Comparison of ENCODE assay signal across 11 cellular contexts in the genomic region with DNA sequence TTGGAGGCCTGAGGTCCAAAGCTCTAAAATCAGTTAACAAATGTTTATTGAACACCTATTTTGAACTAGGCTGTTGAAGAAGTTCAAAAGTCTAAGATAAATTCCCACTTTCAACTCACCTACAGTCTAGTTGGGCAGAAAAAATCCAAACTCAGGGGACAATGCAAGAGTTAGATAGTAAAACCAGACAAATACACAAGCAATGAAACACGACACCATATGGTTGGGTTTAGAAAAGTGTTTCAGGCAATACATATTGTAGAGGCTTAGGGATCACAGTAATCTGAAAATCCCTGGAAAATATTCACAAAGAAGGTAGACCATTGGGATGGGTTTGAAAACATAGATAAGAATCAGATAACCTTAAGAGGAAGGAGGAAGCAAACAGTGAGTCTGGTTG. TPM values are rescaled to one million over a fixed set of nuclear protein-coding genes. Genes with fewer than 3 reads are reported as not detected.
DNase-seq lines count a peak whose midpoint lies in the region; ATAC-seq and TF ChIP-seq lines count a peak whose summit lies in the region.
"Had no signal": no experiment of that assay in that cellular context is flagged by ENCODE, and none has a peak within 500 bp of the region (broad histone marks: within the 10 kb centered on the region; RNA-seq: fewer than 3 reads in every experiment).

No MANE protein-coding gene starts in this region.

- no peak overlapping the region for H3K27ac ChIP-seq in BLaER1
- no peak overlapping the region; the same call in 1 of the 2 replicates for H3K27ac ChIP-seq in HEK293 (ENCODE audit: extremely low read depth, low read depth, low read length)
- peak overlapping the region; percentile 37 for H3K27ac ChIP-seq in muscle layer of duodenum (ENCODE audit: low read length)

- no peaks in the 10 kb centered on the region for H3K36me3 Mint-ChIP-seq in brain

- no peaks in the 10 kb centered on the region for H4K20me1 ChIP-seq in BLaER1

- H3K9me3 Mint-ChIP-seq in brain: no peaks in the 10 kb centered on the region

- H3K4me1 ChIP-seq in BLaER1: peaks cover 14% of the 10 kb centered on the region
- peaks cover 15% of the 10 kb centered on the region for H3K4me1 ChIP-seq in HEK293 (ENCODE audit: control insufficient read depth, insufficient read depth, low read length)
- H3K4me1 ChIP-seq in muscle layer of duodenum (ENCODE audit: control insufficient read depth in 1 of 2, insufficient read depth in 2 of 2, low read length in 2 of 2): peaks cover 0 to 18% of the 10 kb centered on the region in 2 donors

- H3K27ac Mint-ChIP-seq in brain: peak overlapping the region; percentile 13 to 94 (median 91)

- POLR2A ChIA-PET in HEK293 (lab: Yijun Ruan, JAX): interaction anchor here (1.3 to 2.3 kb wide), 4 partner anchors 12 to 212 kb away, joined by 3 to 24 read pairs (median 8); no protein-coding TSS in a partner anchor

- no peak for ATAC-seq in HG03108 (IDR thresholded peaks at IDR 0.05; ENCODE audit: unreplicated experiment)

- no peaks in the 10 kb centered on the region for H3K9me3 ChIP-seq in BLaER1
- no peaks in the 10 kb centered on the region for H3K9me3 ChIP-seq in HEK293 (ENCODE audit: control insufficient read depth, insufficient read depth, low read depth, low read length)
- no peaks in the 10 kb centered on the region for H3K9me3 ChIP-seq in muscle layer of duodenum (ENCODE audit: control insufficient read depth in 1 of 2, low read length in 2 of 2)
- H3K9me3 ChIP-seq: right atrium auricular region had no signal

- peaks cover 11% of the 10 kb centered on the region for H3K27me3 ChIP-seq in BLaER1
- H3K27me3 ChIP-seq in muscle layer of duodenum (ENCODE audit: low read depth, low read length): no peaks in the 10 kb centered on the region
- H3K27me3 ChIP-seq: right atrium auricular region had no signal

- no peaks in the 10 kb centered on the region for H3K36me3 ChIP-seq in BLaER1
- no peaks in the 10 kb centered on the region for H3K36me3 ChIP-seq in HEK293 (ENCODE audit: control insufficient read depth in 2 of 2, insufficient read depth in 1 of 2, low read length in 2 of 2)
- H3K36me3 ChIP-seq in muscle layer of duodenum (ENCODE audit: control insufficient read depth in 1 of 2, insufficient read depth in 2 of 2, low read length in 2 of 2): no peaks in the 10 kb centered on the region
- H3K36me3 ChIP-seq: right atrium auricular region had no signal

- H3K27me3 Mint-ChIP-seq in brain: peaks cover 17% of the 10 kb centered on the region

- DNase-seq in NCI-H345 (lab: John Stamatoyannopoulos, UW) (no peak), SIG-M5 (lab: John Stamatoyannopoulos, UW) (no peak), T1000 (lab: John Stamatoyannopoulos, UW) (no peak)
- DNase-seq: central memory CD4-positive, alpha-beta T cell; NCI-H1105 treated with DMSO at 0.1 percent for 48 hours had no signal

- H3K4me3 ChIP-seq in BLaER1: no peak overlapping the region
- H3K4me3 ChIP-seq in HEK293 (ENCODE audit: low read depth, low read length): no peak overlapping the region
- H3K4me3 ChIP-seq in muscle layer of duodenum (ENCODE audit: low read depth in 1 of 2, low read length in 2 of 2): peak overlapping the region in 1 of 2 donors; percentile 86

- H3K4me1 Mint-ChIP-seq in brain: peaks cover 47% of the 10 kb centered on the region

- peak overlapping the region; percentile 89 to 96 (median 91) for H3K4me3 Mint-ChIP-seq in brain

- TF ChIP-seq CTCF in HEK293 (tag by site-specific recombination; IDR thresholded peaks at IDR 0.05) (no peak), brain (conservative IDR thresholded peaks at IDR 0.05) (no peak)

- H3K9ac ChIP-seq in BLaER1: no peak overlapping the region

- H3K4me2 ChIP-seq in BLaER1: peak overlapping the region; percentile 93; the same call in 1 of the 2 replicates

- CTCF ChIA-PET in HEK293 (lab: Yijun Ruan, JAX): interaction anchor here (0.6 to 6.1 kb wide), 23 partner anchors 8 to 609 kb away, joined by 3 to 95 read pairs (median 4); no protein-coding TSS in a partner anchor

TF ChIP-seq in HEK293, 187 proteins besides CTCF, POLR2A, EP300 and RAD21 (continues in another document):
- TF ChIP-seq ZXDB (tag by site-specific recombination; IDR thresholded peaks at IDR 0.05): no peak
- no peak for TF ChIP-seq ZSCAN16 (tag by site-specific recombination; IDR thresholded peaks at IDR 0.05)
- no peak for TF ChIP-seq ZNF449 (tag by site-specific recombination; IDR thresholded peaks at IDR 0.05)
- no peak for TF ChIP-seq SP3 (tag by site-specific recombination; IDR thresholded peaks at IDR 0.05)
- TF ChIP-seq ZNF19 (tag by site-specific recombination; IDR thresholded peaks at IDR 0.05; ENCODE audit: low read depth): no peak
- no peak for TF ChIP-seq ZNF416 (tag by site-specific recombination; IDR thresholded peaks at IDR 0.05)
- no peak for TF ChIP-seq ZNF423 (tag by site-specific recombination; IDR thresholded peaks at IDR 0.05)
- TF ChIP-seq, protein P1, sequence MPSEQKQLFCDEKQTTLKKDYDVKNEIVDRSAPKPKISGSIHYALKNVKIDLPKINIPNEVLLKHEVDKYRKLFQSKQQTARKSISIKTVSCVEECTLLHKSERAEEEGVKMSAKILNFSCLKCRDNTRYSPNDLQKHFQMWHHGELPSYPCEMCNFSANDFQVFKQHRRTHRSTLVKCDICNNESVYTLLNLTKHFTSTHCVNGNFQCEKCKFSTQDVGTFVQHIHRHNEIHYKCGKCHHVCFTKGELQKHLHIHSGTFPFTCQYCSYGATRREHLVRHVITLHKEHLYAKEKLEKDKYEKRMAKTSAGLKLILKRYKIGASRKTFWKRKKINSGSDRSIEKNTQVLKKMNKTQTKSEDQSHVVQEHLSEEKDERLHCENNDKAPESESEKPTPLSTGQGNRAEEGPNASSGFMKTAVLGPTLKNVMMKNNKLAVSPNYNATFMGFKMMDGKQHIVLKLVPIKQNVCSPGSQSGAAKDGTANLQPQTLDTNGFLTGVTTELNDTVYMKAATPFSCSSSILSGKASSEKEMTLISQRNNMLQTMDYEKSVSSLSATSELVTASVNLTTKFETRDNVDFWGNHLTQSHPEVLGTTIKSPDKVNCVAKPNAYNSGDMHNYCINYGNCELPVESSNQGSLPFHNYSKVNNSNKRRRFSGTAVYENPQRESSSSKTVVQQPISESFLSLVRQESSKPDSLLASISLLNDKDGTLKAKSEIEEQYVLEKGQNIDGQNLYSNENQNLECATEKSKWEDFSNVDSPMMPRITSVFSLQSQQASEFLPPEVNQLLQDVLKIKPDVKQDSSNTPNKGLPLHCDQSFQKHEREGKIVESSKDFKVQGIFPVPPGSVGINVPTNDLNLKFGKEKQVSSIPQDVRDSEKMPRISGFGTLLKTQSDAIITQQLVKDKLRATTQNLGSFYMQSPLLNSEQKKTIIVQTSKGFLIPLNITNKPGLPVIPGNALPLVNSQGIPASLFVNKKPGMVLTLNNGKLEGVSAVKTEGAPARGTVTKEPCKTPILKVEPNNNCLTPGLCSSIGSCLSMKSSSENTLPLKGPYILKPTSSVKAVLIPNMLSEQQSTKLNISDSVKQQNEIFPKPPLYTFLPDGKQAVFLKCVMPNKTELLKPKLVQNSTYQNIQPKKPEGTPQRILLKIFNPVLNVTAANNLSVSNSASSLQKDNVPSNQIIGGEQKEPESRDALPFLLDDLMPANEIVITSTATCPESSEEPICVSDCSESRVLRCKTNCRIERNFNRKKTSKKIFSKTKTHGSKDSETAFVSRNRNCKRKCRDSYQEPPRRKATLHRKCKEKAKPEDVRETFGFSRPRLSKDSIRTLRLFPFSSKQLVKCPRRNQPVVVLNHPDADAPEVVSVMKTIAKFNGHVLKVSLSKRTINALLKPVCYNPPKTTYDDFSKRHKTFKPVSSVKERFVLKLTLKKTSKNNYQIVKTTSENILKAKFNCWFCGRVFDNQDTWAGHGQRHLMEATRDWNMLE (tag by site-specific recombination; conservative IDR thresholded peaks at IDR 0.05; ENCODE audit: low read depth): no peak
- no peak for TF ChIP-seq ZFP69B (tag by site-specific recombination; IDR thresholded peaks at IDR 0.05)
- TF ChIP-seq ZNF2 (tag by site-specific recombination; IDR thresholded peaks at IDR 0.05): no peak
- no peak for TF ChIP-seq SCRT1 (tag by site-specific recombination; IDR thresholded peaks at IDR 0.05; ENCODE audit: borderline replicate concordance)
- TF ChIP-seq ZNF341 (tag by site-specific recombination; IDR thresholded peaks at IDR 0.05; ENCODE audit: low read depth): no peak
- TF ChIP-seq, protein P2, sequence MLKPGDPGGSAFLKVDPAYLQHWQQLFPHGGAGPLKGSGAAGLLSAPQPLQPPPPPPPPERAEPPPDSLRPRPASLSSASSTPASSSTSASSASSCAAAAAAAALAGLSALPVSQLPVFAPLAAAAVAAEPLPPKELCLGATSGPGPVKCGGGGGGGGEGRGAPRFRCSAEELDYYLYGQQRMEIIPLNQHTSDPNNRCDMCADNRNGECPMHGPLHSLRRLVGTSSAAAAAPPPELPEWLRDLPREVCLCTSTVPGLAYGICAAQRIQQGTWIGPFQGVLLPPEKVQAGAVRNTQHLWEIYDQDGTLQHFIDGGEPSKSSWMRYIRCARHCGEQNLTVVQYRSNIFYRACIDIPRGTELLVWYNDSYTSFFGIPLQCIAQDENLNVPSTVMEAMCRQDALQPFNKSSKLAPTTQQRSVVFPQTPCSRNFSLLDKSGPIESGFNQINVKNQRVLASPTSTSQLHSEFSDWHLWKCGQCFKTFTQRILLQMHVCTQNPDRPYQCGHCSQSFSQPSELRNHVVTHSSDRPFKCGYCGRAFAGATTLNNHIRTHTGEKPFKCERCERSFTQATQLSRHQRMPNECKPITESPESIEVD (tag by site-specific recombination; IDR thresholded peaks at IDR 0.05): peak; percentile 51
- TF ChIP-seq IKZF3 (tag by site-specific recombination; IDR thresholded peaks at IDR 0.05): peak; percentile 7; the same call in 1 of the 2 replicates
- no peak for TF ChIP-seq HOXA7 (CRISPR knock-in tag; IDR thresholded peaks at IDR 0.05; ENCODE audit: borderline replicate concordance)
- peak; percentile 84 for TF ChIP-seq ZBTB48 (tag by site-specific recombination; IDR thresholded peaks at IDR 0.05)

RNA-seq across cellular contexts. Expression of gene CARMIL1, which starts 1.3 kb away (rescaled TPM):
- 13.2 TPM for polyA plus RNA-seq in brain (ENCODE audit: insufficient read depth, low read depth, low replicate concordance)
